In the genomic region with DNA sequence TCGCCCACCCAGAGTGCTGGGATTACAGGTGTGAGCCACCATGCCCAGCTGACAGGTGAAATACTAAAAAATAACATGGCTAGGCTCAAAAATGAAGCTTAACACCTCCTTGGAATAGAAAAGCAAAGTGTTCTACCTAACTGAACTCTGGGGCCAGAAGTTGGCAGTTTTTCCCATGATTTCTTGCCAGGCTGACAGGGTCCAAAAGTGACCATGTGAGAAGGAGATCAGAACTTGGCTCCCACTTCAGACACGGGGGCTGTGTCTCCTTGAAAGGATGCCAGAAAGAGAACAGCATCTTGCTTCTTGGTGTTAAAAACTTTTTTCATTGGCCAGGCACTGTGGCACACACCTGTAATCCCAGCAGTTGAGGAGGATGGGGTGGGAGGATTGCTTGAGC, we compare ENCODE assay signal across 25 cellular contexts. TPM values are rescaled to one million over a fixed set of nuclear protein-coding genes. Genes with fewer than 3 reads are reported as not detected.
DNase-seq lines count a peak whose midpoint lies in the region; ATAC-seq and TF ChIP-seq lines count a peak whose summit lies in the region.
"Had no signal": no experiment of that assay in that cellular context is flagged by ENCODE, and none has a peak within 500 bp of the region (broad histone marks: within the 10 kb centered on the region; RNA-seq: fewer than 3 reads in every experiment).

No MANE protein-coding gene starts in this region.

- H3K27ac ChIP-seq in GM23338 (ENCODE audit: low read depth) = 0 out of 2 replicates have a peak overlapping the region, but pooled peaks have one; percentile 32
- no peak overlapping the region for H3K27ac ChIP-seq in endodermal cell (ENCODE audit: low read depth, low read length)
- no peak overlapping the region for H3K27ac ChIP-seq in right cardiac atrium (ENCODE audit: low read length)
- H3K27ac ChIP-seq: BLaER1, HL-60 had no signal

- WGBS in endodermal cell (ENCODE audit: insufficient coverage in 1 of 2, insufficient read length in 1 of 2), 2 experiments = 94 to 97% methylated on average over 2 of the region's 2 CpGs
- WGBS in right cardiac atrium = 57% methylated on average over 2 of the region's 2 CpGs

- H4K20me1 ChIP-seq in GM23338 (replicated peaks; ENCODE audit: insufficient read depth) = no peaks in the 10 kb centered on the region

- H3K4me1 ChIP-seq in GM23338 (ENCODE audit: insufficient read depth) = peaks cover 43% of the 10 kb centered on the region
- H3K4me1 ChIP-seq in endodermal cell (ENCODE audit: control insufficient read depth, insufficient read depth, low read length) = peaks cover 3% of the 10 kb centered on the region
- peaks cover 14% of the 10 kb centered on the region for H3K4me1 ChIP-seq in right cardiac atrium (ENCODE audit: control insufficient read depth, insufficient read depth, low read length)

- peaks cover 29% of the 10 kb centered on the region for H3K4me1 Mint-ChIP-seq in GM23338
- H3K4me1 Mint-ChIP-seq in endodermal cell = peaks cover 18% of the 10 kb centered on the region

- H3K9me2 ChIP-seq in GM23338 (ENCODE audit: insufficient read depth) = no peaks in the 10 kb centered on the region
- H3K9me2 ChIP-seq: SK-N-SH had no signal

- intact Hi-C loops in right cardiac atrium (cut with DNase I) = no loop called here

- no peak overlapping the region for H3K4me2 ChIP-seq in GM23338
- H3K4me2 ChIP-seq: BLaER1, SK-N-SH had no signal

- H3K9ac ChIP-seq in endodermal cell (ENCODE audit: extremely low read depth, low read length, poor library complexity, severe bottlenecking) = no peak overlapping the region
- H3K9ac ChIP-seq: BLaER1, SK-N-SH had no signal

- H3K79me2 ChIP-seq in GM23338 (replicated peaks; ENCODE audit: insufficient read depth) = peaks cover 79% of the 10 kb centered on the region

- H3K27me3 ChIP-seq in GM23338 (ENCODE audit: insufficient read depth) = no peaks in the 10 kb centered on the region
- no peaks in the 10 kb centered on the region for H3K27me3 ChIP-seq in endodermal cell (ENCODE audit: control insufficient read depth, insufficient read depth, low read length, poor library complexity, severe bottlenecking)
- no peaks in the 10 kb centered on the region for H3K27me3 ChIP-seq in right cardiac atrium (ENCODE audit: control insufficient read depth, insufficient read depth)
- H3K27me3 ChIP-seq: BLaER1 had no signal

- H2AFZ ChIP-seq in GM23338 = no peak overlapping the region

- ATAC-seq in GM23338 (no peak), right cardiac atrium (no peak)
- ATAC-seq: HepG2 had no signal

- H3K9me3 Mint-ChIP-seq in GM23338 = no peaks in the 10 kb centered on the region; the same call in 1 of the 3 replicates
- H3K9me3 Mint-ChIP-seq in endodermal cell = no peaks in the 10 kb centered on the region
- H3K9me3 Mint-ChIP-seq: HFFc6 had no signal

- peaks cover under 1% of the 10 kb centered on the region; the same call in 1 of the 2 replicates for H3F3A ChIP-seq in GM23338 (replicated peaks; ENCODE audit: low read depth)

- H3K27ac Mint-ChIP-seq in GM23338 (no peak overlapping the region), endodermal cell (peak overlapping the region; percentile 39)
- H3K27ac Mint-ChIP-seq: CD4-positive, CD25-positive, alpha-beta regulatory T cell; HFFc6 had no signal

- H3K9me3 ChIP-seq in endodermal cell (ENCODE audit: control insufficient read depth, low read length) (no peaks in the 10 kb centered on the region), right cardiac atrium (ENCODE audit: control insufficient read depth, low read length) (no peaks in the 10 kb centered on the region)
- H3K9me3 ChIP-seq: HAP-1, SK-N-SH had no signal

- H3K36me3 ChIP-seq in GM23338 (ENCODE audit: insufficient read depth) (no peaks in the 10 kb centered on the region), endodermal cell (ENCODE audit: control insufficient read depth, insufficient read depth, low read length) (peaks cover 33% of the 10 kb centered on the region)
- H3K36me3 ChIP-seq: HAP-1 had no signal

- DNase-seq in GM23338 (ENCODE audit: low spot score) (no peak), endodermal cell (no peak), medulla oblongata (ENCODE audit: extremely low spot score) (peak; percentile 64), pons (ENCODE audit: low spot score) (peak; percentile 20), T-helper 2 cell (no peak), right cardiac atrium (no peak), SW480 (ENCODE audit: low spot score) (no peak), NAMALWA (ENCODE audit: low spot score) (no peak)
- DNase-seq: CD4-positive, CD25-positive, alpha-beta regulatory T cell; HFFc6; Karpas-422; MV-4-11; NCI-H1105 treated with DMSO at 0.1 percent for 48 hours; NCI-H146; NCI-H1930; NCI-H2107; NCI-H446; NCI-H524 treated with DMSO at 0.1 percent for 48 hours; NCI-H774; SIG-M5; SK-N-SH had no signal

- H3K27me3 Mint-ChIP-seq in GM23338 (ENCODE audit: insufficient read depth, low read depth, poor library complexity) (peaks cover 3% of the 10 kb centered on the region), endodermal cell (ENCODE audit: insufficient read depth) (no peaks in the 10 kb centered on the region)
- H3K27me3 Mint-ChIP-seq: CD4-positive, CD25-positive, alpha-beta regulatory T cell had no signal

- TF ChIP-seq CTCF in GM23338 (conservative IDR thresholded peaks at IDR 0.05; ENCODE audit: low read depth in 2 of 2) (no peak), endodermal cell (conservative IDR thresholded peaks at IDR 0.05) (no peak)

- H3K4me3 Mint-ChIP-seq in GM23338 (no peak overlapping the region), endodermal cell (no peak overlapping the region)
- H3K4me3 Mint-ChIP-seq: HFFc6 had no signal

- H3K36me3 Mint-ChIP-seq in GM23338 (ENCODE audit: low read depth) (peaks cover 5% of the 10 kb centered on the region; the same call in 1 of the 3 replicates), endodermal cell (ENCODE audit: low read depth) (peaks cover 22% of the 10 kb centered on the region)

- H3K4me3 ChIP-seq in GM23338 (no peak overlapping the region), endodermal cell (ENCODE audit: low read length) (no peak overlapping the region), right cardiac atrium (ENCODE audit: low read length) (no peak overlapping the region)
- H3K4me3 ChIP-seq: BLaER1, HAP-1 had no signal

TF ChIP-seq in GM23338, 12 proteins besides CTCF, POLR2A, EP300 and RAD21 (continues in another document):
- no peak for TF ChIP-seq REST (IDR thresholded peaks at IDR 0.05; ENCODE audit: unreplicated experiment)
- no peak for TF ChIP-seq CREB1 (CRISPR knock-in tag; IDR thresholded peaks at IDR 0.05; ENCODE audit: low read depth)
- TF ChIP-seq JUNB (IDR thresholded peaks at IDR 0.05; ENCODE audit: unreplicated experiment) = no peak
- TF ChIP-seq POLR2AphosphoS5 (IDR thresholded peaks at IDR 0.05; ENCODE audit: low read depth) = no peak

RNA-seq across cellular contexts. Expression of gene BMPR2, which starts 47.0 kb away (rescaled TPM):
- total RNA-seq in GM23338 (2014; rRNA removed; shearing (Covaris generic)) = 14.2 and 21.6 TPM in 2 replicates
- polyA plus RNA-seq in GM23338 (2016; fragmentation: Nextera tagmentation; extraction: Ambion mirVana) = 6.3 and 6.7 TPM in 2 replicates
- total RNA-seq in endodermal cell = 10 to 100 TPM; 42.2 to 56.3 TPM
- 32.5 TPM for polyA plus RNA-seq in endodermal cell (2013, experiment 1 of 2)
- polyA plus RNA-seq in endodermal cell (2013, experiment 2 of 2) = 36.1 TPM
- total RNA-seq in right cardiac atrium = 10 to 100 TPM; 50.9 to 64.7 (median 55.6) TPM
- polyA plus RNA-seq in right cardiac atrium = 14.9 TPM

Comparison
In these comparisons a context has a peak if more than half of its experiments do, and no peak if none do; other contexts are left out.
1. DNase-seq: peak in medulla oblongata (single experiment) and pons (single experiment); none in GM23338 (single experiment), endodermal cell (single experiment), T-helper 2 cell (0 of 5), right cardiac atrium (0 of 3), SW480 (single experiment) and NAMALWA (single experiment).